ENCODE assay signal across 8 cellular contexts in genomic region chr11:72821221-72821919, GRCh38. TPM values are rescaled to one million over a fixed set of nuclear protein-coding genes. Genes with fewer than 3 reads are reported as not detected.
A peak's percentile ranks its signal among the peaks of the same experiment; 100 is the strongest.
DNase-seq lines count a peak whose midpoint lies in the region; ATAC-seq and TF ChIP-seq lines count a peak whose summit lies in the region.

No MANE protein-coding gene starts in this region.

- no peak for DNase-seq in foreskin fibroblast
- no peak for DNase-seq in prostate gland (ENCODE audit: low spot score)
- DNase-seq in SKM-1 treated with dmso at 0.1 percent for 144 hours (lab: John Stamatoyannopoulos, UW; ENCODE audit: unreplicated experiment), result no peak
- DNase-seq in ecto neural progenitor cell (ENCODE audit: low spot score), result no peak

- H3K79me2 ChIP-seq in OCI-LY3 (ENCODE audit: low read length), result peaks cover 3% of the 10 kb centered on the region; the same call in 1 of the 2 replicates

- H3K4me2 ChIP-seq in OCI-LY3 (ENCODE audit: low read length), result peak overlapping the region; percentile 90

- no peaks in the 10 kb centered on the region for H3K9me3 ChIP-seq in ES-I3 (ENCODE audit: control insufficient read depth, insufficient read depth, low read length)
- H3K9me3 ChIP-seq in OCI-LY3 (ENCODE audit: insufficient read depth, low read length), result no peaks in the 10 kb centered on the region
- H3K9me3 ChIP-seq in prostate gland, result no peaks in the 10 kb centered on the region

- no peak for TF ChIP-seq CTCF in OCI-LY3 (IDR thresholded peaks at IDR 0.05; ENCODE audit: low read depth, low read length)
- no peak for TF ChIP-seq CTCF in foreskin fibroblast (IDR thresholded peaks at IDR 0.05; ENCODE audit: low read depth, low read length)
- no peak for TF ChIP-seq CTCF in prostate gland (IDR thresholded peaks at IDR 0.05)

- 38% methylated on average over 35 of the region's 50 CpGs for WGBS in prostate gland

- H3K27ac ChIP-seq in OCI-LY3 (ENCODE audit: low read length) (peak overlapping the region; percentile 27), prostate gland (peak overlapping the region; percentile 35 to 60)

- H2AFZ ChIP-seq in OCI-LY3 (ENCODE audit: low read depth, low read length), result no peak overlapping the region; the same call in 1 of the 2 replicates

- H4K20me1 ChIP-seq in OCI-LY3 (ENCODE audit: insufficient read depth, low read length), result peaks cover 15% of the 10 kb centered on the region; the same call in 1 of the 2 replicates

- TF ChIP-seq POLR2A in prostate gland (IDR thresholded peaks at IDR 0.05), result no peak

- H3K27me3 ChIP-seq in OCI-LY3 (ENCODE audit: low read depth, low read length) (no peaks in the 10 kb centered on the region), prostate gland (replicated peaks; ENCODE audit: insufficient read depth) (no peaks in the 10 kb centered on the region)

- intact Hi-C loops in prostate gland (cut with DNase I), result no loop called here

- ATAC-seq in HG02623 (IDR thresholded peaks at IDR 0.05; ENCODE audit: unreplicated experiment) (no peak), HG03135 (IDR thresholded peaks at IDR 0.05; ENCODE audit: unreplicated experiment) (no peak)

- H3K4me3 ChIP-seq in OCI-LY3 (ENCODE audit: low read length) (peak overlapping the region; percentile 78), foreskin fibroblast (ENCODE audit: low read depth in 1 of 2, low read length in 2 of 2) (peak overlapping the region; percentile 56 to 72), prostate gland (peak overlapping the region; percentile 20 to 49)

- H3K36me3 ChIP-seq in ES-I3 (ENCODE audit: insufficient read depth, low read length) (no peaks in the 10 kb centered on the region), OCI-LY3 (replicated peaks; ENCODE audit: low read depth, low read length) (peaks cover 27% of the 10 kb centered on the region), prostate gland (no peaks in the 10 kb centered on the region)

- H3K4me1 ChIP-seq in ES-I3 (ENCODE audit: insufficient read depth, low read length), result peaks cover 4% of the 10 kb centered on the region
- peaks cover 24% of the 10 kb centered on the region for H3K4me1 ChIP-seq in OCI-LY3 (ENCODE audit: low read length)
- H3K4me1 ChIP-seq in prostate gland (replicated peaks), result no peaks in the 10 kb centered on the region

- H3K9ac ChIP-seq in ES-I3 (ENCODE audit: low read depth, low read length) (peak overlapping the region; percentile 44), OCI-LY3 (ENCODE audit: low read length) (peak overlapping the region; percentile 68)

RNA-seq across cellular contexts. Expression of gene ATG16L2, which starts 7.2 kb away (rescaled TPM):
- total RNA-seq in prostate gland, result 10 to 100 TPM; 27.5 to 29.7 TPM

RNA-seq across cellular contexts. Expression of gene STARD10, which starts 27.5 kb away (rescaled TPM):
- 100 to 1,000 TPM; 132 to 208 TPM for total RNA-seq in prostate gland
